In the genomic region with DNA sequence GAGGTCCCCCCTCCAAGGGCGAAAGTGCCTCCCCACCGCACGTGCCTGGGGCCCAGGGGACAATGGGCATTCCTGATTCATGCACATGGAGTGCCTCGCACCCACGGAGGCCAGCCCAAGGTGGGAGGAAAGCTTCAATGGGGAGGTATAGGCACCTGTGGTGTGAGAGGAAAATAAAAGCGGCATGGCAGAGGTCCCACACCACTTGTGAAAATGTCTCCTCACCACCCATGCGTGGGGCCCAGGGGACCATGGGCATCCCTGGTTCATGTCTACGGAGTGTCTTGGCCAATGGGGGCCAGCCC, we compare ENCODE assay signal across 1 cellular context.
TF ChIP-seq lines count a peak whose summit lies in the region.

No MANE protein-coding gene starts in this region.

TF ChIP-seq in IMR-90, 13 proteins besides CTCF, POLR2A, EP300 and RAD21:
- TF ChIP-seq SMC3 (IDR thresholded peaks at IDR 0.05; ENCODE audit: low read depth, low read length), result no peak
- no peak for TF ChIP-seq NFE2L2 (IDR thresholded peaks at IDR 0.05; ENCODE audit: low read depth, low read length)
- TF ChIP-seq MXI1 (IDR thresholded peaks at IDR 0.05; ENCODE audit: borderline replicate concordance, low read depth, low read length), result no peak
- TF ChIP-seq MAZ (IDR thresholded peaks at IDR 0.05; ENCODE audit: borderline replicate concordance, low read depth, low read length), result no peak
- TF ChIP-seq, protein P1, sequence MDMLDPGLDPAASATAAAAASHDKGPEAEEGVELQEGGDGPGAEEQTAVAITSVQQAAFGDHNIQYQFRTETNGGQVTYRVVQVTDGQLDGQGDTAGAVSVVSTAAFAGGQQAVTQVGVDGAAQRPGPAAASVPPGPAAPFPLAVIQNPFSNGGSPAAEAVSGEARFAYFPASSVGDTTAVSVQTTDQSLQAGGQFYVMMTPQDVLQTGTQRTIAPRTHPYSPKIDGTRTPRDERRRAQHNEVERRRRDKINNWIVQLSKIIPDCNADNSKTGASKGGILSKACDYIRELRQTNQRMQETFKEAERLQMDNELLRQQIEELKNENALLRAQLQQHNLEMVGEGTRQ (IDR thresholded peaks at IDR 0.05; ENCODE audit: low read depth, low read length), result no peak
- no peak for TF ChIP-seq CHD1 (IDR thresholded peaks at IDR 0.05; ENCODE audit: low read depth, low read length)
- TF ChIP-seq RFX5 (IDR thresholded peaks at IDR 0.05; ENCODE audit: low read depth, low read length), result no peak
- no peak for TF ChIP-seq MAFK (IDR thresholded peaks at IDR 0.05; ENCODE audit: low read depth, low read length)
